ENCODE assay signal across 3 cellular contexts in the genomic region with DNA sequence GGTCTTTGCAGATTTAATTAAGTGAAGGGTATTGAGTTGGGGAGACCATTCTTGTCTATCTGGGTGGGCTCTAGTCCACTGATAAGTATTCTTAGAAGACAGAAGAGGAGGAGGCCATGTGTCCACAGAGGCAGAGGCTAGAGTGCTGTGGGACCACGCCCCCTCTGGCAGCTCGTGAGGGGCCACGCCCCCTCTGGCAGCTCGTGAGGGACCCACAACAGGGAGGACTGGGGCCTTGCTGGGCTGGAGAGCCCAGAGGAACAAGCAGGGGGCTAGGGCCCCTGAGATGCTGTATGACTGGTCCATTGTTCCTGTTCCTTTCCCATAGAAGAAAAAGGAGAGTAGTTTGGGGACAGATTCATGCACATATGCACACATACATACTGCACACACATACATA.
TF ChIP-seq lines count a peak whose summit lies in the region.

No MANE protein-coding gene starts in this region.

TF ChIP-seq in GM12878, 131 proteins besides CTCF, POLR2A, EP300 and RAD21 (continues in another document):
- TF ChIP-seq ZBTB11 (CRISPR knock-in tag; IDR thresholded peaks at IDR 0.05) (no peak), ETV6 (conservative IDR thresholded peaks at IDR 0.05 in 1 of 2, IDR thresholded peaks at IDR 0.05 in 1 of 2; ENCODE audit: borderline replicate concordance in 1 of 2, low read depth in 1 of 2) (no peak), NR2F1 (conservative IDR thresholded peaks at IDR 0.05) (no peak), TAF1 (IDR thresholded peaks at IDR 0.05; ENCODE audit: borderline replicate concordance, low read depth, low read length) (no peak), HCFC1 (IDR thresholded peaks at IDR 0.05; ENCODE audit: low read length) (no peak), ZNF592 (IDR thresholded peaks at IDR 0.05) (no peak), IRF4 (IDR thresholded peaks at IDR 0.05; ENCODE audit: low read depth, low read length) (no peak), RB1 (IDR thresholded peaks at IDR 0.05; ENCODE audit: borderline replicate concordance) (no peak), DPF2 (IDR thresholded peaks at IDR 0.05) (no peak)

TF ChIP-seq in HepG2, 621 proteins besides CTCF, POLR2A, EP300 and RAD21:
- TF ChIP-seq KLF16 (CRISPR knock-in tag; IDR thresholded peaks at IDR 0.05) (no peak), HNF4G (IDR thresholded peaks at IDR 0.05; ENCODE audit: borderline replicate concordance, low read depth, low read length) (no peak), HNF4G (CRISPR knock-in tag; IDR thresholded peaks at IDR 0.05; ENCODE audit: borderline replicate concordance, low read depth) (no peak)

TF ChIP-seq in GM12891, 5 proteins besides CTCF, POLR2A, EP300 and RAD21:
- TF ChIP-seq TAF1 (IDR thresholded peaks at IDR 0.05; ENCODE audit: low read depth, low read length) (no peak), SPI1 (IDR thresholded peaks at IDR 0.05; ENCODE audit: low read depth, low read length) (no peak), PAX5 (IDR thresholded peaks at IDR 0.05; ENCODE audit: insufficient read depth, low read length, severe bottlenecking) (no peak), POU2F2 (IDR thresholded peaks at IDR 0.05; ENCODE audit: low read depth, low read length) (no peak), POLR2AphosphoS5 (IDR thresholded peaks at IDR 0.05; ENCODE audit: low read depth, low read length) (no peak)
TF ChIP-seq in GM12891: peak in this region for 0.
